Comparison of ENCODE assay signal across 1 cellular context in genomic region chr20:49675368-49676151, GRCh38.
TF ChIP-seq lines count a peak whose summit lies in the region.

No MANE protein-coding gene starts in this region.

TF ChIP-seq in HepG2, 621 proteins besides CTCF, POLR2A, EP300 and RAD21 (continued from another document):
- no peak for TF ChIP-seq ZNF207 (IDR thresholded peaks at IDR 0.05; ENCODE audit: borderline replicate concordance)
- TF ChIP-seq GATAD1 (CRISPR knock-in tag; IDR thresholded peaks at IDR 0.05): 0 out of 2 replicates have a peak, but pooled peaks have one; percentile 23
- no peak for TF ChIP-seq MXD1 (CRISPR knock-in tag; IDR thresholded peaks at IDR 0.05)
- TF ChIP-seq, protein P1, sequence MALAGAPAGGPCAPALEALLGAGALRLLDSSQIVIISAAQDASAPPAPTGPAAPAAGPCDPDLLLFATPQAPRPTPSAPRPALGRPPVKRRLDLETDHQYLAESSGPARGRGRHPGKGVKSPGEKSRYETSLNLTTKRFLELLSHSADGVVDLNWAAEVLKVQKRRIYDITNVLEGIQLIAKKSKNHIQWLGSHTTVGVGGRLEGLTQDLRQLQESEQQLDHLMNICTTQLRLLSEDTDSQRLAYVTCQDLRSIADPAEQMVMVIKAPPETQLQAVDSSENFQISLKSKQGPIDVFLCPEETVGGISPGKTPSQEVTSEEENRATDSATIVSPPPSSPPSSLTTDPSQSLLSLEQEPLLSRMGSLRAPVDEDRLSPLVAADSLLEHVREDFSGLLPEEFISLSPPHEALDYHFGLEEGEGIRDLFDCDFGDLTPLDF (CRISPR knock-in tag; IDR thresholded peaks at IDR 0.05): no peak
- TF ChIP-seq, protein P2, sequence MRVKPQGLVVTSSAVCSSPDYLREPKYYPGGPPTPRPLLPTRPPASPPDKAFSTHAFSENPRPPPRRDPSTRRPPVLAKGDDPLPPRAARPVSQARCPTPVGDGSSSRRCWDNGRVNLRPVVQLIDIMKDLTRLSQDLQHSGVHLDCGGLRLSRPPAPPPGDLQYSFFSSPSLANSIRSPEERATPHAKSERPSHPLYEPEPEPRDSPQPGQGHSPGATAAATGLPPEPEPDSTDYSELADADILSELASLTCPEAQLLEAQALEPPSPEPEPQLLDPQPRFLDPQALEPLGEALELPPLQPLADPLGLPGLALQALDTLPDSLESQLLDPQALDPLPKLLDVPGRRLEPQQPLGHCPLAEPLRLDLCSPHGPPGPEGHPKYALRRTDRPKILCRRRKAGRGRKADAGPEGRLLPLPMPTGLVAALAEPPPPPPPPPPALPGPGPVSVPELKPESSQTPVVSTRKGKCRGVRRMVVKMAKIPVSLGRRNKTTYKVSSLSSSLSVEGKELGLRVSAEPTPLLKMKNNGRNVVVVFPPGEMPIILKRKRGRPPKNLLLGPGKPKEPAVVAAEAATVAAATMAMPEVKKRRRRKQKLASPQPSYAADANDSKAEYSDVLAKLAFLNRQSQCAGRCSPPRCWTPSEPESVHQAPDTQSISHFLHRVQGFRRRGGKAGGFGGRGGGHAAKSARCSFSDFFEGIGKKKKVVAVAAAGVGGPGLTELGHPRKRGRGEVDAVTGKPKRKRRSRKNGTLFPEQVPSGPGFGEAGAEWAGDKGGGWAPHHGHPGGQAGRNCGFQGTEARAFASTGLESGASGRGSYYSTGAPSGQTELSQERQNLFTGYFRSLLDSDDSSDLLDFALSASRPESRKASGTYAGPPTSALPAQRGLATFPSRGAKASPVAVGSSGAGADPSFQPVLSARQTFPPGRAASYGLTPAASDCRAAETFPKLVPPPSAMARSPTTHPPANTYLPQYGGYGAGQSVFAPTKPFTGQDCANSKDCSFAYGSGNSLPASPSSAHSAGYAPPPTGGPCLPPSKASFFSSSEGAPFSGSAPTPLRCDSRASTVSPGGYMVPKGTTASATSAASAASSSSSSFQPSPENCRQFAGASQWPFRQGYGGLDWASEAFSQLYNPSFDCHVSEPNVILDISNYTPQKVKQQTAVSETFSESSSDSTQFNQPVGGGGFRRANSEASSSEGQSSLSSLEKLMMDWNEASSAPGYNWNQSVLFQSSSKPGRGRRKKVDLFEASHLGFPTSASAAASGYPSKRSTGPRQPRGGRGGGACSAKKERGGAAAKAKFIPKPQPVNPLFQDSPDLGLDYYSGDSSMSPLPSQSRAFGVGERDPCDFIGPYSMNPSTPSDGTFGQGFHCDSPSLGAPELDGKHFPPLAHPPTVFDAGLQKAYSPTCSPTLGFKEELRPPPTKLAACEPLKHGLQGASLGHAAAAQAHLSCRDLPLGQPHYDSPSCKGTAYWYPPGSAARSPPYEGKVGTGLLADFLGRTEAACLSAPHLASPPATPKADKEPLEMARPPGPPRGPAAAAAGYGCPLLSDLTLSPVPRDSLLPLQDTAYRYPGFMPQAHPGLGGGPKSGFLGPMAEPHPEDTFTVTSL (CRISPR knock-in tag; IDR thresholded peaks at IDR 0.05; ENCODE audit: borderline replicate concordance): peak; percentile 80
- TF ChIP-seq ZMYM3 (CRISPR knock-in tag; IDR thresholded peaks at IDR 0.05): peak; percentile 39; the same call in 1 of the 2 replicates
- TF ChIP-seq ZNF446 (CRISPR knock-in tag; IDR thresholded peaks at IDR 0.05): no peak
- no peak for TF ChIP-seq ATF7-NPFF (CRISPR knock-in tag; IDR thresholded peaks at IDR 0.05; ENCODE audit: low read depth)
- no peak for TF ChIP-seq BRD4 (CRISPR knock-in tag; IDR thresholded peaks at IDR 0.05)
- no peak for TF ChIP-seq ZNF383 (CRISPR knock-in tag; IDR thresholded peaks at IDR 0.05; ENCODE audit: borderline replicate concordance)
- TF ChIP-seq TBX2 (CRISPR knock-in tag; IDR thresholded peaks at IDR 0.05; ENCODE audit: borderline replicate concordance): peak; percentile 85
- TF ChIP-seq, protein P3, sequence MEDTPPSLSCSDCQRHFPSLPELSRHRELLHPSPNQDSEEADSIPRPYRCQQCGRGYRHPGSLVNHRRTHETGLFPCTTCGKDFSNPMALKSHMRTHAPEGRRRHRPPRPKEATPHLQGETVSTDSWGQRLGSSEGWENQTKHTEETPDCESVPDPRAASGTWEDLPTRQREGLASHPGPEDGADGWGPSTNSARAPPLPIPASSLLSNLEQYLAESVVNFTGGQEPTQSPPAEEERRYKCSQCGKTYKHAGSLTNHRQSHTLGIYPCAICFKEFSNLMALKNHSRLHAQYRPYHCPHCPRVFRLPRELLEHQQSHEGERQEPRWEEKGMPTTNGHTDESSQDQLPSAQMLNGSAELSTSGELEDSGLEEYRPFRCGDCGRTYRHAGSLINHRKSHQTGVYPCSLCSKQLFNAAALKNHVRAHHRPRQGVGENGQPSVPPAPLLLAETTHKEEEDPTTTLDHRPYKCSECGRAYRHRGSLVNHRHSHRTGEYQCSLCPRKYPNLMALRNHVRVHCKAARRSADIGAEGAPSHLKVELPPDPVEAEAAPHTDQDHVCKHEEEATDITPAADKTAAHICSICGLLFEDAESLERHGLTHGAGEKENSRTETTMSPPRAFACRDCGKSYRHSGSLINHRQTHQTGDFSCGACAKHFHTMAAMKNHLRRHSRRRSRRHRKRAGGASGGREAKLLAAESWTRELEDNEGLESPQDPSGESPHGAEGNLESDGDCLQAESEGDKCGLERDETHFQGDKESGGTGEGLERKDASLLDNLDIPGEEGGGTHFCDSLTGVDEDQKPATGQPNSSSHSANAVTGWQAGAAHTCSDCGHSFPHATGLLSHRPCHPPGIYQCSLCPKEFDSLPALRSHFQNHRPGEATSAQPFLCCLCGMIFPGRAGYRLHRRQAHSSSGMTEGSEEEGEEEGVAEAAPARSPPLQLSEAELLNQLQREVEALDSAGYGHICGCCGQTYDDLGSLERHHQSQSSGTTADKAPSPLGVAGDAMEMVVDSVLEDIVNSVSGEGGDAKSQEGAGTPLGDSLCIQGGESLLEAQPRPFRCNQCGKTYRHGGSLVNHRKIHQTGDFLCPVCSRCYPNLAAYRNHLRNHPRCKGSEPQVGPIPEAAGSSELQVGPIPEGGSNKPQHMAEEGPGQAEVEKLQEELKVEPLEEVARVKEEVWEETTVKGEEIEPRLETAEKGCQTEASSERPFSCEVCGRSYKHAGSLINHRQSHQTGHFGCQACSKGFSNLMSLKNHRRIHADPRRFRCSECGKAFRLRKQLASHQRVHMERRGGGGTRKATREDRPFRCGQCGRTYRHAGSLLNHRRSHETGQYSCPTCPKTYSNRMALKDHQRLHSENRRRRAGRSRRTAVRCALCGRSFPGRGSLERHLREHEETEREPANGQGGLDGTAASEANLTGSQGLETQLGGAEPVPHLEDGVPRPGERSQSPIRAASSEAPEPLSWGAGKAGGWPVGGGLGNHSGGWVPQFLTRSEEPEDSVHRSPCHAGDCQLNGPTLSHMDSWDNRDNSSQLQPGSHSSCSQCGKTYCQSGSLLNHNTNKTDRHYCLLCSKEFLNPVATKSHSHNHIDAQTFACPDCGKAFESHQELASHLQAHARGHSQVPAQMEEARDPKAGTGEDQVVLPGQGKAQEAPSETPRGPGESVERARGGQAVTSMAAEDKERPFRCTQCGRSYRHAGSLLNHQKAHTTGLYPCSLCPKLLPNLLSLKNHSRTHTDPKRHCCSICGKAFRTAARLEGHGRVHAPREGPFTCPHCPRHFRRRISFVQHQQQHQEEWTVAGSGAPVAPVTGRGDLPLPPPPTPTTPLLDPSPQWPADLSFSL (CRISPR knock-in tag; IDR thresholded peaks at IDR 0.05): no peak
- no peak for TF ChIP-seq ZNF317 (CRISPR knock-in tag; IDR thresholded peaks at IDR 0.05)
- TF ChIP-seq, protein P4, sequence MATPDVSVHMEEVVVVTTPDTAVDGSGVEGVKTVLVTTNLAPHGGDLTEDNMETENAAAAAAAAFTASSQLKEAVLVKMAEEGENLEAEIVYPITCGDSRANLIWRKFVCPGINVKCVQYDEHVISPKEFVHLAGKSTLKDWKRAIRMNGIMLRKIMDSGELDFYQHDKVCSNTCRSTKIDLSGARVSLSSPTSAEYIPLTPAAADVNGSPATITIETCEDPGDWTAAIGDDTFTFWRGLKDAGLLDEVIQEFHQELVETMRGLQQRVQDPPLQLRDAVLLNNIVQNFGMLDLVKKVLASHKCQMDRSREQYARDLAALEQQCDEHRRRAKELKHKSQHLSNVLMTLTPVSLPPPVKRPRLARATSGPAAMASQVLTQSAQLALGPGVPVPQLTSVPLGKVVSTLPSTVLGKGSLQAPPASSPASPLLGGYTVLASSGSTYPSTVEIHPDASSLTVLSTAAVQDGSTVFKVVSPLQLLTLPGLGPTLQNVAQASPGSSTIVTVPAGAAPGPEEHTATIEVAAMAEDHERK (CRISPR knock-in tag; IDR thresholded peaks at IDR 0.05; ENCODE audit: low read depth): no peak
- no peak for TF ChIP-seq KLF15 (CRISPR knock-in tag; IDR thresholded peaks at IDR 0.05; ENCODE audit: borderline replicate concordance)
- TF ChIP-seq ZNF572 (CRISPR knock-in tag; IDR thresholded peaks at IDR 0.05): no peak
- no peak for TF ChIP-seq ZNF75D (CRISPR knock-in tag; IDR thresholded peaks at IDR 0.05; ENCODE audit: borderline replicate concordance)
- TF ChIP-seq, protein P5, sequence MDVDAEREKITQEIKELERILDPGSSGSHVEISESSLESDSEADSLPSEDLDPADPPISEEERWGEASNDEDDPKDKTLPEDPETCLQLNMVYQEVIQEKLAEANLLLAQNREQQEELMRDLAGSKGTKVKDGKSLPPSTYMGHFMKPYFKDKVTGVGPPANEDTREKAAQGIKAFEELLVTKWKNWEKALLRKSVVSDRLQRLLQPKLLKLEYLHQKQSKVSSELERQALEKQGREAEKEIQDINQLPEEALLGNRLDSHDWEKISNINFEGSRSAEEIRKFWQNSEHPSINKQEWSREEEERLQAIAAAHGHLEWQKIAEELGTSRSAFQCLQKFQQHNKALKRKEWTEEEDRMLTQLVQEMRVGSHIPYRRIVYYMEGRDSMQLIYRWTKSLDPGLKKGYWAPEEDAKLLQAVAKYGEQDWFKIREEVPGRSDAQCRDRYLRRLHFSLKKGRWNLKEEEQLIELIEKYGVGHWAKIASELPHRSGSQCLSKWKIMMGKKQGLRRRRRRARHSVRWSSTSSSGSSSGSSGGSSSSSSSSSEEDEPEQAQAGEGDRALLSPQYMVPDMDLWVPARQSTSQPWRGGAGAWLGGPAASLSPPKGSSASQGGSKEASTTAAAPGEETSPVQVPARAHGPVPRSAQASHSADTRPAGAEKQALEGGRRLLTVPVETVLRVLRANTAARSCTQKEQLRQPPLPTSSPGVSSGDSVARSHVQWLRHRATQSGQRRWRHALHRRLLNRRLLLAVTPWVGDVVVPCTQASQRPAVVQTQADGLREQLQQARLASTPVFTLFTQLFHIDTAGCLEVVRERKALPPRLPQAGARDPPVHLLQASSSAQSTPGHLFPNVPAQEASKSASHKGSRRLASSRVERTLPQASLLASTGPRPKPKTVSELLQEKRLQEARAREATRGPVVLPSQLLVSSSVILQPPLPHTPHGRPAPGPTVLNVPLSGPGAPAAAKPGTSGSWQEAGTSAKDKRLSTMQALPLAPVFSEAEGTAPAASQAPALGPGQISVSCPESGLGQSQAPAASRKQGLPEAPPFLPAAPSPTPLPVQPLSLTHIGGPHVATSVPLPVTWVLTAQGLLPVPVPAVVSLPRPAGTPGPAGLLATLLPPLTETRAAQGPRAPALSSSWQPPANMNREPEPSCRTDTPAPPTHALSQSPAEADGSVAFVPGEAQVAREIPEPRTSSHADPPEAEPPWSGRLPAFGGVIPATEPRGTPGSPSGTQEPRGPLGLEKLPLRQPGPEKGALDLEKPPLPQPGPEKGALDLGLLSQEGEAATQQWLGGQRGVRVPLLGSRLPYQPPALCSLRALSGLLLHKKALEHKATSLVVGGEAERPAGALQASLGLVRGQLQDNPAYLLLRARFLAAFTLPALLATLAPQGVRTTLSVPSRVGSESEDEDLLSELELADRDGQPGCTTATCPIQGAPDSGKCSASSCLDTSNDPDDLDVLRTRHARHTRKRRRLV (CRISPR knock-in tag; IDR thresholded peaks at IDR 0.05): peak; percentile 52; the same call in 1 of the 2 replicates
- peak; percentile 79; the same call in 1 of the 2 replicates for TF ChIP-seq CEBPB (IDR thresholded peaks at IDR 0.05; ENCODE audit: borderline replicate concordance, low read depth, low read length)
